13 cellular contexts compared by ENCODE assay signal in genomic region chr9:104855837-104856236, GRCh38.
"Had no signal": no experiment of that assay in that cellular context is flagged by ENCODE, and none has a peak within 500 bp of the region (broad histone marks: within the 10 kb centered on the region; RNA-seq: fewer than 3 reads in every experiment).

No MANE protein-coding gene starts in this region.

- ATAC-seq: activated T-cell treated with anti-CD3 and anti-CD28 coated beads, Interleukin-2, amount 50 U/mL, for 4 hours had no signal

- H3K36me3 ChIP-seq: ovary, uterus had no signal

- H3K4me1 ChIP-seq: testis had no signal

- H3K27me3 ChIP-seq: ovary, testis, uterus had no signal

- H3K4me3 ChIP-seq: ovary, testis, uterus had no signal

- H3K27ac ChIP-seq: ovary, testis, uterus had no signal

- DNase-seq: activated CD4-positive, alpha-beta T cell treated with anti-CD3 and anti-CD28 coated beads for 1 hour; activated CD4-positive, alpha-beta T cell treated with anti-CD3 and anti-CD28 coated beads, Interleukin-2, amount 50 U/mL, for 48 hours; activated effector memory CD4-positive, alpha-beta T cell treated with anti-CD3 and anti-CD28 coated beads, Interleukin-2, amount 50 U/mL, for 16 hours; activated T-cell treated with anti-CD3 and anti-CD28 coated beads, Interleukin-2, amount 50 U/mL, for 4 hours; hippocampal formation; kidney glomerular epithelial cell; mesendoderm; ovary; stimulated activated CD4-positive, alpha-beta T cell treated with anti-CD3 and anti-CD28 coated beads, Interleukin-2, amount 100 ng/mL, for 48 hours; stimulated activated naive CD4-positive, alpha-beta T cell treated with Interleukin-2 at 50 U/mL for 16 hours; T-helper 9 cell; testis; uterus had no signal

- H3K9me3 ChIP-seq: ovary, testis, uterus had no signal
